Comparison of ENCODE assay signal across 22 cellular contexts in genomic region chr17:53234138-53234537, GRCh38.
"Had no signal": no experiment of that assay in that cellular context is flagged by ENCODE, and none has a peak within 500 bp of the region (broad histone marks: within the 10 kb centered on the region; RNA-seq: fewer than 3 reads in every experiment).

No MANE protein-coding gene starts in this region.

- H3K4me1 ChIP-seq: left lung, left ventricle myocardium inferior, lower lobe of right lung had no signal

- H3K9me3 ChIP-seq: lower lobe of right lung had no signal

- H3K4me3 ChIP-seq: hepatocyte, left lung, left ventricle myocardium inferior, lower lobe of right lung, lung, mucosa of descending colon had no signal

- H2AFZ ChIP-seq: hepatocyte had no signal

- DNase-seq: hippocampal formation, hypothalamus, immature natural killer cell, islet precursor cell, kidney, kidney glomerular epithelial cell, left cardiac atrium, left colon, left lung, left ventricle myocardium inferior, left ventricle myocardium superior, lower lobe of right lung, mammary epithelial cell, mesenchymal stem cell, mesendoderm, midbrain, mucosa of descending colon had no signal

- H3K79me2 ChIP-seq: hepatocyte had no signal

- H3K27ac ChIP-seq: hepatocyte, left lung, left ventricle myocardium inferior, lower lobe of right lung had no signal

- H3K36me3 ChIP-seq: left lung, left ventricle myocardium inferior, lower lobe of right lung had no signal

- ATAC-seq: left cardiac atrium, left colon, left lobe of liver, left lung, left ventricle myocardium superior, lower lobe of right lung, mucosa of descending colon had no signal

- FAIRE-seq: islet of Langerhans, keratinocyte, kidney had no signal

- H3K4me2 ChIP-seq: hepatocyte had no signal

- H3K27me3 ChIP-seq: hepatocyte, left lung had no signal
